Comparison of ENCODE assay signal across 24 cellular contexts in the genomic region with DNA sequence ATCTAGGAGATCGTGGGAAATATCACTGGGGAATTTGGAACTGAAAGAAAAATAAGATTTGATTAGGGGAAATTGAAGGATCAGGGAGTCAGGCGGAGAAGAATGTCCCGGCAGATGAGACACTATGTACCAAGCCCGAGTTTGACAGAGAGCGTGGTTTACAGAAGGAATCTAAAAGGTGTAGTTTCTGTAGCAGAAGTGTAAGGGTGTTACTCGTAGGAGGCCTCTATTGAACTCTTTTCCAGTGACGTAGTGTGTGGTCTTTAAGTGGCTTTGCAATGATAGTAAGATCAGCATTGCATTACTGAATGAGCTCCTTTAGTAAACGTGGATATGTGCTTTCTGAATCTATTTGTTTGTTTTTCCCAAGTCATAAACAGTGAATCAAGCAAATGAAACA. TPM values are rescaled to one million over a fixed set of nuclear protein-coding genes. Genes with fewer than 3 reads are reported as not detected.
"Had no signal": no experiment of that assay in that cellular context is flagged by ENCODE, and none has a peak within 500 bp of the region (broad histone marks: within the 10 kb centered on the region; RNA-seq: fewer than 3 reads in every experiment).

No MANE protein-coding gene starts in this region.

- H3K9ac ChIP-seq: KMS-11 had no signal

- H3K4me3 ChIP-seq: K562, MG63, PC-9, Peyer's patch, SJSA1, SK-N-MC had no signal

- ATAC-seq: K562, Right ventricle myocardium inferior had no signal

- H3K4me1 ChIP-seq: Peyer's patch had no signal

- H3K4me2 ChIP-seq: KMS-11, PC-9 had no signal

- DNase-seq: MG63, NCI-H1092, NCI-H1436, NCI-H187, NCI-H2029, NCI-H2081 treated with DMSO at 0.1 percent for 48 hours, NCI-H2171, NCI-H226, NCI-H446, NCI-H510A, NCI-H524 treated with DMSO at 0.1 percent for 48 hours, NCI-H69, NCI-H774, PC-9, Peyer's patch, SIG-M5 had no signal

- H3K27me3 Mint-ChIP-seq: IgD-negative memory B cell had no signal

- H3K27ac Mint-ChIP-seq: IgD-negative memory B cell had no signal

- H3K4me3 Mint-ChIP-seq: IgD-negative memory B cell had no signal

- H3K27me3 ChIP-seq: MG63, Peyer's patch, SJSA1 had no signal

- H3K9me3 ChIP-seq: MG63, Peyer's patch, SJSA1 had no signal

- H2AFZ ChIP-seq: PC-9 had no signal

- H3K27ac ChIP-seq: HL-60, KMS-11, PC-9, Peyer's patch, SJSA1, SK-N-MC had no signal

- H3K36me3 ChIP-seq: MG63, Peyer's patch, SJSA1 had no signal

- FAIRE-seq: HTR-8/SVneo, K562 had no signal

- H3K9me3 Mint-ChIP-seq: IgD-negative memory B cell had no signal

RNA-seq across cellular contexts. Expression of gene CDKN2B, which starts 59.3 kb away (rescaled TPM):
- total RNA-seq: K562 had no signal
- polyA plus RNA-seq: K562 had no signal
